10 cellular contexts compared by ENCODE assay signal in the genomic region with DNA sequence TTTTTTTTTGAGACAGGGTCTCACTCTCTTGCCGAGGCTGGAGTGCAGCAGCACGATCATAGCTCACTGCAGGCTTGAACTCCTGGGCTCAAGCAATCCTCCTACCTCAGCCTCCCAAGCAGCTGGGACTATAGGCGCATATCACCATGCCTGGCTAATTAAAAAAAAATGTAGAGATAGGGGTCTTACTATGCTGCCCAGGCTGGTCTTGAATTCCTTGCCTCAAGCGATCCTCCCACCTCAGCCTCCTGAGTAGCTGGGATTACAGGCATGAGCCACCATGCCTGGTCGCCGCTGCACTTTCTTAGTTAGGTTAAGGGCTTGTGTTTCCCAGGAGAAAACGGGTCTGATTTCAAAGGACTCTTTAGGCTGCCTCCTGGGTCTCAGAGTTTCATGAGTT. TPM values are rescaled to one million over a fixed set of nuclear protein-coding genes. Genes with fewer than 3 reads are reported as not detected.
DNase-seq lines count a peak whose midpoint lies in the region; ATAC-seq and TF ChIP-seq lines count a peak whose summit lies in the region.
"Not testable (repeated sequence)": the region's sequence is repeated elsewhere in the genome, so short reads cannot be mapped to it uniquely, and the experiment has no call there.
"Had no signal": no experiment of that assay in that cellular context is flagged by ENCODE, and none has a peak within 500 bp of the region (broad histone marks: within the 10 kb centered on the region; RNA-seq: fewer than 3 reads in every experiment).

No MANE protein-coding gene starts in this region.

- H3K4me1 Mint-ChIP-seq in T-helper 17 cell, result peaks cover 28% of the 10 kb centered on the region
- peaks cover 61% of the 10 kb centered on the region for H3K4me1 Mint-ChIP-seq in activated CD8-positive, alpha-beta T cell treated with anti-CD3 and anti-CD28 coated beads for 36 hours (ENCODE audit: low read depth)
- H3K4me1 Mint-ChIP-seq in activated naive CD4-positive, alpha-beta T cell treated with anti-CD3 and anti-CD28 coated beads for 36 hours (ENCODE audit: low read depth), result peaks cover 63% of the 10 kb centered on the region
- peaks cover 38% of the 10 kb centered on the region for H3K4me1 Mint-ChIP-seq in activated naive CD8-positive, alpha-beta T cell treated with anti-CD3 and anti-CD28 coated beads, Interleukin-2, amount 10 ng/mL, durations not matched to agents 7 days and 5 days
- peaks cover 27 to 74% (median 69%) of the 10 kb centered on the region in 7 donors for H3K4me1 Mint-ChIP-seq in naive thymus-derived CD4-positive, alpha-beta T cell

- peak overlapping the region; percentile 98 for H3K27ac Mint-ChIP-seq in T-helper 17 cell
- H3K27ac Mint-ChIP-seq in activated CD8-positive, alpha-beta T cell treated with anti-CD3 and anti-CD28 coated beads for 36 hours, result peak overlapping the region; percentile 98
- peak overlapping the region; percentile 94 for H3K27ac Mint-ChIP-seq in activated naive CD4-positive, alpha-beta T cell treated with anti-CD3 and anti-CD28 coated beads for 36 hours
- peak overlapping the region; percentile 89 for H3K27ac Mint-ChIP-seq in activated naive CD8-positive, alpha-beta T cell treated with anti-CD3 and anti-CD28 coated beads, Interleukin-2, amount 10 ng/mL, durations not matched to agents 7 days and 5 days
- H3K27ac Mint-ChIP-seq in naive thymus-derived CD4-positive, alpha-beta T cell, result peak overlapping the region in 8 of 9 donors; percentile 89 to 99 (median 96)

- H3K9me3 ChIP-seq in HCT116 (ENCODE audit: control insufficient read depth in 1 of 2, insufficient read depth in 1 of 2, low read depth in 1 of 2, low read length in 2 of 2); T-helper 17 cell (ENCODE audit: control insufficient read depth, low read length, poor library complexity, severe bottlenecking); naive thymus-derived CD4-positive, alpha-beta T cell (ENCODE audit: control insufficient read depth in 2 of 3, low read length in 3 of 3); smooth muscle cell (replicated peaks; ENCODE audit: low read depth): not testable (repeated sequence)

- BruUV-seq in HCT116 (replicated peaks; lab: Mats Ljungman, UMichigan), result not testable (repeated sequence)

- not testable (repeated sequence) for TF ChIP-seq RAD21 in HCT116 (IDR thresholded peaks at IDR 0.05; ENCODE audit: low read depth)

- not testable (repeated sequence) for H3K9ac ChIP-seq in HCT116 (ENCODE audit: low read length); smooth muscle cell (ENCODE audit: low read depth)

- H3K4me3 ChIP-seq in HCT116 (replicated peaks in 1 of 2; ENCODE audit: low read depth in 1 of 2, low read length in 2 of 2); naive thymus-derived CD4-positive, alpha-beta T cell (ENCODE audit: low read length); smooth muscle cell: not testable (repeated sequence)

- H3K36me3 Mint-ChIP-seq in T-helper 17 cell (ENCODE audit: low read depth); activated naive CD8-positive, alpha-beta T cell treated with anti-CD3 and anti-CD28 coated beads, Interleukin-2, amount 10 ng/mL, durations not matched to agents 7 days and 5 days: not testable (repeated sequence)
- peaks cover 24% of the 10 kb centered on the region for H3K36me3 Mint-ChIP-seq in activated CD8-positive, alpha-beta T cell treated with anti-CD3 and anti-CD28 coated beads for 36 hours (ENCODE audit: low read depth)
- peaks cover 11% of the 10 kb centered on the region for H3K36me3 Mint-ChIP-seq in activated naive CD4-positive, alpha-beta T cell treated with anti-CD3 and anti-CD28 coated beads for 36 hours (ENCODE audit: low read depth)
- H3K36me3 Mint-ChIP-seq in naive thymus-derived CD4-positive, alpha-beta T cell, result peaks cover 0 to 15% (median 4%) of the 10 kb centered on the region in 5 donors

- H3K9me2 ChIP-seq in HCT116 (ENCODE audit: insufficient read depth), result not testable (repeated sequence)

- H3K27me3 Mint-ChIP-seq in T-helper 17 cell; activated CD8-positive, alpha-beta T cell treated with anti-CD3 and anti-CD28 coated beads for 36 hours; activated naive CD4-positive, alpha-beta T cell treated with anti-CD3 and anti-CD28 coated beads for 36 hours (ENCODE audit: low read depth); activated naive CD8-positive, alpha-beta T cell treated with anti-CD3 and anti-CD28 coated beads, Interleukin-2, amount 10 ng/mL, durations not matched to agents 7 days and 5 days; naive thymus-derived CD4-positive, alpha-beta T cell: not testable (repeated sequence)

- not testable (repeated sequence) for TF ChIP-seq CTCF in HCT116 (IDR thresholded peaks at IDR 0.05 in 2 of 3, conservative IDR thresholded peaks at IDR 0.05 in 1 of 3; ENCODE audit: borderline replicate concordance in 1 of 3, insufficient read depth in 1 of 3, low read depth in 2 of 3, low read length in 2 of 3); activated CD8-positive, alpha-beta T cell treated with anti-CD3 and anti-CD28 coated beads for 36 hours (IDR thresholded peaks at IDR 0.05); smooth muscle cell (IDR thresholded peaks at IDR 0.05; ENCODE audit: borderline replicate concordance, insufficient read depth, poor library complexity, severe bottlenecking)

- H3K4me2 ChIP-seq in HCT116 (ENCODE audit: low read length), result peak overlapping the region; percentile 8; the same call in 1 of the 2 replicates
- H3K4me2 ChIP-seq in smooth muscle cell, result not testable (repeated sequence)

- H3F3A ChIP-seq in smooth muscle cell (ENCODE audit: low read depth), result not testable (repeated sequence)

- not testable (repeated sequence) for H4K20me1 ChIP-seq in HCT116 (ENCODE audit: insufficient read depth); smooth muscle cell (ENCODE audit: low read depth)

- RAD21 ChIA-PET in HCT116 (lab: Charles Lee; ENCODE audit: low non-redundant PET in 1 of 2, low total read pairs in 2 of 2, uncharacterized antibody in 2 of 2, unreplicated experiment in 2 of 2), result not testable (repeated sequence)

- POLR2A ChIA-PET in HCT116 (lab: Charles Lee), result not testable (repeated sequence)
- POLR2A ChIA-PET in activated CD8-positive, alpha-beta T cell treated with anti-CD3 and anti-CD28 coated beads for 36 hours (lab: Charles Lee), result interaction anchor here (0.8 to 3.2 kb wide), 9 partner anchors 10 to 83 kb away, joined by 3 to 9 read pairs (median 5); no protein-coding TSS in a partner anchor
- POLR2A ChIA-PET in activated naive CD8-positive, alpha-beta T cell treated with anti-CD3 and anti-CD28 coated beads, Interleukin-2, amount 10 ng/mL, durations not matched to agents 7 days and 5 days (lab: Charles Lee), result interaction anchor here (0.9 to 1.9 kb wide), 5 partner anchors 18 to 52 kb away, joined by 3 to 8 read pairs (median 4); no protein-coding TSS in a partner anchor
- POLR2A ChIA-PET in naive thymus-derived CD4-positive, alpha-beta T cell (lab: Charles Lee), result interaction anchor here (0.7 to 4.5 kb wide), 14 partner anchors 8 to 52 kb away, joined by 3 to 47 read pairs (median 6); no protein-coding TSS in a partner anchor

- not testable (repeated sequence) for H2AFZ ChIP-seq in HCT116 (ENCODE audit: low read depth, low read length, poor library complexity, severe bottlenecking); smooth muscle cell (ENCODE audit: low read depth)

- H3K9me3 Mint-ChIP-seq in activated CD8-positive, alpha-beta T cell treated with anti-CD3 and anti-CD28 coated beads for 36 hours, result peaks cover 15% of the 10 kb centered on the region
- not testable (repeated sequence) for H3K9me3 Mint-ChIP-seq in activated naive CD4-positive, alpha-beta T cell treated with anti-CD3 and anti-CD28 coated beads for 36 hours; activated naive CD8-positive, alpha-beta T cell treated with anti-CD3 and anti-CD28 coated beads, Interleukin-2, amount 10 ng/mL, durations not matched to agents 7 days and 5 days
- peaks cover 0 to 12% (median 3%) of the 10 kb centered on the region in 11 donors for H3K9me3 Mint-ChIP-seq in naive thymus-derived CD4-positive, alpha-beta T cell

- not testable (repeated sequence) for H3K36me3 ChIP-seq in HCT116 (ENCODE audit: control insufficient read depth in 1 of 2, insufficient read depth in 2 of 2, low read length in 2 of 2); naive thymus-derived CD4-positive, alpha-beta T cell (ENCODE audit: control insufficient read depth in 2 of 3, insufficient read depth in 3 of 3, low read length in 3 of 3); smooth muscle cell (ENCODE audit: low read depth)

- H3K79me2 ChIP-seq in HCT116 (ENCODE audit: insufficient read depth, low read length); smooth muscle cell (ENCODE audit: low read depth): not testable (repeated sequence)

- peaks cover 4 to 21% of the 10 kb centered on the region in 2 experiments for H3K4me1 ChIP-seq in HCT116 (ENCODE audit: control insufficient read depth in 1 of 2, insufficient read depth in 2 of 2, low read length in 2 of 2)
- H3K4me1 ChIP-seq in naive thymus-derived CD4-positive, alpha-beta T cell (ENCODE audit: control insufficient read depth in 2 of 2, insufficient read depth in 2 of 2, low read length in 2 of 2), result peaks cover 28 to 40% of the 10 kb centered on the region in 2 donors
- H3K4me1 ChIP-seq in smooth muscle cell (ENCODE audit: low read depth), result not testable (repeated sequence)

- CTCF ChIA-PET in HCT116 (lab: Charles Lee), result not testable (repeated sequence)
- CTCF ChIA-PET in activated CD8-positive, alpha-beta T cell treated with anti-CD3 and anti-CD28 coated beads for 36 hours (lab: Charles Lee), result interaction anchor here (1.2 to 2.2 kb wide), 8 partner anchors 8 to 227 kb away, joined by 3 to 21 read pairs (median 6); partner anchors contain the start of gene N4BP2
- CTCF ChIA-PET in activated naive CD4-positive, alpha-beta T cell treated with anti-CD3 and anti-CD28 coated beads for 36 hours (lab: Charles Lee), result interaction anchor here (0.7 to 2.7 kb wide), 9 partner anchors 9 to 87 kb away, joined by 3 to 18 read pairs (median 6); no protein-coding TSS in a partner anchor
- CTCF ChIA-PET in naive thymus-derived CD4-positive, alpha-beta T cell (lab: Charles Lee), result interaction anchor here (0.7 to 2.1 kb wide), 9 partner anchors 8 to 57 kb away, joined by 3 to 15 read pairs (median 6); no protein-coding TSS in a partner anchor

- not testable (repeated sequence) for DNase-seq in HCT116 (ENCODE audit: low read depth, low spot score); T-helper 17 cell; activated CD8-positive, alpha-beta T cell treated with anti-CD3 and anti-CD28 coated beads for 36 hours; activated naive CD4-positive, alpha-beta T cell treated with anti-CD3 and anti-CD28 coated beads for 36 hours; activated naive CD8-positive, alpha-beta T cell treated with anti-CD3 and anti-CD28 coated beads, Interleukin-2, amount 10 ng/mL, durations not matched to agents 7 days and 5 days; naive thymus-derived CD4-positive, alpha-beta T cell; smooth muscle cell (lab: John Stamatoyannopoulos, UW; ENCODE audit: unreplicated experiment)

- not testable (repeated sequence) for H3K4me3 Mint-ChIP-seq in T-helper 17 cell; activated CD8-positive, alpha-beta T cell treated with anti-CD3 and anti-CD28 coated beads for 36 hours; activated naive CD4-positive, alpha-beta T cell treated with anti-CD3 and anti-CD28 coated beads for 36 hours
- H3K4me3 Mint-ChIP-seq in activated naive CD8-positive, alpha-beta T cell treated with anti-CD3 and anti-CD28 coated beads, Interleukin-2, amount 10 ng/mL, durations not matched to agents 7 days and 5 days, result peak overlapping the region; percentile 64
- peak overlapping the region in 3 of 10 donors; percentile 72 to 81 (median 79) for H3K4me3 Mint-ChIP-seq in naive thymus-derived CD4-positive, alpha-beta T cell

- TF ChIP-seq POLR2A in HCT116 (IDR thresholded peaks at IDR 0.05; ENCODE audit: borderline replicate concordance, extremely low read depth, insufficient read depth, insufficient read length), result not testable (repeated sequence)

- intact Hi-C loops in HCT116 (cut with micrococcal nuclease); activated CD8-positive, alpha-beta T cell treated with anti-CD3 and anti-CD28 coated beads for 36 hours (cut with micrococcal nuclease); activated naive CD4-positive, alpha-beta T cell treated with anti-CD3 and anti-CD28 coated beads for 36 hours (cut with micrococcal nuclease); naive thymus-derived CD4-positive, alpha-beta T cell (cut with micrococcal nuclease): not testable (repeated sequence)

- WGBS in smooth muscle cell (ENCODE audit: low lambda C conversion rate), result 94% methylated on average over 7 of the region's 7 CpGs

- not testable (repeated sequence) for H3K27me3 ChIP-seq in HCT116 (ENCODE audit: insufficient read depth, low read length); naive thymus-derived CD4-positive, alpha-beta T cell (ENCODE audit: control insufficient read depth in 2 of 2, insufficient read depth in 2 of 2, low read length in 2 of 2); smooth muscle cell (ENCODE audit: low read depth)

- H3K27ac ChIP-seq in HCT116 (ENCODE audit: low read depth, low read length), result not testable (repeated sequence)
- peak overlapping the region; percentile 70 for H3K27ac ChIP-seq in naive thymus-derived CD4-positive, alpha-beta T cell (ENCODE audit: low read depth, low read length)
- H3K27ac ChIP-seq in smooth muscle cell (ENCODE audit: low read depth), result peak overlapping the region; percentile 72

- not testable (repeated sequence) for ATAC-seq in HCT116; T-helper 17 cell; activated CD8-positive, alpha-beta T cell treated with anti-CD3 and anti-CD28 coated beads for 36 hours; activated naive CD8-positive, alpha-beta T cell treated with anti-CD3 and anti-CD28 coated beads, Interleukin-2, amount 10 ng/mL, durations not matched to agents 7 days and 5 days (ENCODE audit: low read depth); naive thymus-derived CD4-positive, alpha-beta T cell

RNA-seq across cellular contexts. Expression of gene CHRNA9, which starts 52.3 kb away (rescaled TPM):
- total RNA-seq in HCT116 (2021; ENCODE audit: unreplicated experiment), result not detected
- 0.06 and 0.21 TPM in 2 replicates for polyA plus RNA-seq in HCT116 (2012)
- total RNA-seq in T-helper 17 cell, result not detected
- under 1 TPM; 0.11 to 0.38 TPM for total RNA-seq in activated CD8-positive, alpha-beta T cell treated with anti-CD3 and anti-CD28 coated beads for 36 hours
- not detected for total RNA-seq in activated naive CD4-positive, alpha-beta T cell treated with anti-CD3 and anti-CD28 coated beads for 36 hours
- under 1 TPM; 0.55 to 0.68 TPM for total RNA-seq in activated naive CD8-positive, alpha-beta T cell treated with anti-CD3 and anti-CD28 coated beads, Interleukin-2, amount 10 ng/mL, durations not matched to agents 7 days and 5 days
- under 1 TPM in 3 of 5 experiments, not detected in 2; 0.30 to 0.46 (median 0.32) TPM for total RNA-seq in naive thymus-derived CD4-positive, alpha-beta T cell
- 1 to 10 TPM in 1 of 2 donors, not detected in 1; 1.1 TPM for polyA plus RNA-seq in naive thymus-derived CD4-positive, alpha-beta T cell
- 7.3 and 15.8 TPM in 2 replicates for total RNA-seq in smooth muscle cell
- polyA plus RNA-seq in smooth muscle cell, result 2.4 and 5.3 TPM in 2 replicates
- total RNA-seq: IMR-90, PC-9, Right ventricle myocardium inferior had no signal
- polyA plus RNA-seq: IMR-90 had no signal
